1 cellular context compared by ENCODE assay signal in genomic region chr17:32875230-32875903, GRCh38.
TF ChIP-seq lines count a peak whose summit lies in the region.

No MANE protein-coding gene starts in this region.

TF ChIP-seq in A549, 52 proteins besides CTCF, POLR2A, EP300 and RAD21 (continued from another document):
- TF ChIP-seq REST (IDR thresholded peaks at IDR 0.05): no peak
- no peak for TF ChIP-seq NFE2L2 (conservative IDR thresholded peaks at IDR 0.05; ENCODE audit: low read length)
- TF ChIP-seq NPAS2 (CRISPR knock-in tag; IDR thresholded peaks at IDR 0.05; ENCODE audit: borderline replicate concordance): no peak
- no peak for TF ChIP-seq ESRRA (IDR thresholded peaks at IDR 0.05; ENCODE audit: borderline replicate concordance, low read length)
- no peak for TF ChIP-seq HOXB13 (CRISPR knock-in tag; IDR thresholded peaks at IDR 0.05; ENCODE audit: low read depth)
- TF ChIP-seq MAZ (IDR thresholded peaks at IDR 0.05; ENCODE audit: borderline replicate concordance, low read depth, low read length): no peak
- no peak for TF ChIP-seq JUN (IDR thresholded peaks at IDR 0.05)
- no peak for TF ChIP-seq HES2 (IDR thresholded peaks at IDR 0.05)
- no peak for TF ChIP-seq ZSCAN20 (CRISPR knock-in tag; IDR thresholded peaks at IDR 0.05)
- TF ChIP-seq FOXS1 (CRISPR knock-in tag; IDR thresholded peaks at IDR 0.05): no peak
- no peak for TF ChIP-seq KDM1A (IDR thresholded peaks at IDR 0.05; ENCODE audit: low read depth)
